ENCODE assay signal across 26 cellular contexts in the genomic region with DNA sequence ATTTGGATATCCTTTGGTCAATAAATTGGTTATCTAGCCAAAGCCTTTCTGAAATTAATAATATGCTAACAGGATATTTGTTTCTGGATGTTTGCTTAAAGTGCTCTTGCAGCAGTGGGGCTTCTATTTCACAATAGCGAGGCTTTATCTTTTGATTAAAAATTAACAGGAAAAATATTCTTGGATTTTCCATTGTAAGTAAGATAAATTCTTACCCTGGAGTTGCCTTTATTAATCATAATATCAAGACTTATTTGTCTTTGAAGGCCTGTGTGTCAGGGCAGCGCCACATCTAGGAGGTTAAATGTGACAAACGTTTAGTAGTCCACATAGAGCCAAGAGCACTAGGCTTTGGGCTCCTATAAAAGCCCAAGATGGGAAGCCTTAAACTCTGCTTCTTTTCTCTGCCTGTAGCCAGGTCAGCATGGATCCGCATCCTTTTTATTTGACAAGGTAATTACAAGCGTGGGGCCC. TPM values are rescaled to one million over a fixed set of nuclear protein-coding genes. Genes with fewer than 3 reads are reported as not detected.
DNase-seq lines count a peak whose midpoint lies in the region; TF ChIP-seq lines count a peak whose summit lies in the region.
"Had no signal": no experiment of that assay in that cellular context is flagged by ENCODE, and none has a peak within 500 bp of the region (broad histone marks: within the 10 kb centered on the region; RNA-seq: fewer than 3 reads in every experiment).

No MANE protein-coding gene starts in this region.

- H4K20me1 ChIP-seq in OCI-LY3 (ENCODE audit: insufficient read depth, low read length): peaks cover 53% of the 10 kb centered on the region
- H4K20me1 ChIP-seq in smooth muscle cell (ENCODE audit: low read depth): no peaks in the 10 kb centered on the region

- CTCF ChIA-PET in Caco-2 (lab: Charles Lee): interaction anchor here (1.4 kb wide), 1 partner anchor 73 kb away, joined by 3 read pairs; no protein-coding TSS in a partner anchor

- H3K4me1 ChIP-seq in Caco-2: peaks cover 65% of the 10 kb centered on the region
- H3K4me1 ChIP-seq in OCI-LY3 (ENCODE audit: low read length): peaks cover 82% of the 10 kb centered on the region
- peaks cover 10% of the 10 kb centered on the region for H3K4me1 ChIP-seq in smooth muscle cell (ENCODE audit: low read depth)
- H3K4me1 ChIP-seq: parathyroid adenoma had no signal

- peak overlapping the region; percentile 48 for H3K27ac Mint-ChIP-seq in Caco-2 (ENCODE audit: unreplicated experiment)
- H3K27ac Mint-ChIP-seq in osteocyte (ENCODE audit: unreplicated experiment): no peak overlapping the region
- H3K27ac Mint-ChIP-seq: memory B cell; naive thymus-derived CD4-positive, alpha-beta T cell had no signal

- H3K4me2 ChIP-seq in OCI-LY3 (ENCODE audit: low read length): peak overlapping the region; percentile 49
- H3K4me2 ChIP-seq in smooth muscle cell: no peak overlapping the region
- H3K4me2 ChIP-seq: SK-N-SH had no signal

- intact Hi-C loops in Caco-2 (cut with micrococcal nuclease; ENCODE audit: unreplicated experiment): loop anchor here (10.0 kb wide), 1 partner anchor 230 kb away; no protein-coding TSS in a partner anchor

- H3K4me3 ChIP-seq in Caco-2 (ENCODE audit: low read depth, low read length) (no peak overlapping the region), OCI-LY3 (ENCODE audit: low read length) (peak overlapping the region; percentile 13), brain microvascular endothelial cell (ENCODE audit: low read depth, low read length) (no peak overlapping the region), smooth muscle cell (no peak overlapping the region)

- H3K79me2 ChIP-seq in OCI-LY3 (ENCODE audit: low read length): peaks cover 96% of the 10 kb centered on the region
- peaks cover 38% of the 10 kb centered on the region for H3K79me2 ChIP-seq in smooth muscle cell (ENCODE audit: low read depth)
- H3K79me2 ChIP-seq: parathyroid adenoma had no signal

- H3K4me3 Mint-ChIP-seq in Caco-2 (ENCODE audit: unreplicated experiment) (no peak overlapping the region), osteocyte (ENCODE audit: unreplicated experiment) (no peak overlapping the region)
- H3K4me3 Mint-ChIP-seq: memory B cell; naive thymus-derived CD4-positive, alpha-beta T cell; T-helper 2 cell treated with Interferon-gamma antibody and Interleukin-4, amounts not matched to agents 5 μg/mL and 100 μg/mL, for 36 hours had no signal

- H3K4me1 Mint-ChIP-seq in Caco-2 (ENCODE audit: low read depth, unreplicated experiment) (peaks cover 73% of the 10 kb centered on the region), osteocyte (ENCODE audit: unreplicated experiment) (peaks cover 58% of the 10 kb centered on the region)

- H3K36me3 ChIP-seq in Caco-2 (ENCODE audit: control insufficient read depth, insufficient read depth, low read length) (peaks cover 15% of the 10 kb centered on the region), OCI-LY3 (replicated peaks; ENCODE audit: low read depth, low read length) (peaks cover 70% of the 10 kb centered on the region), brain microvascular endothelial cell (replicated peaks) (peaks cover 4% of the 10 kb centered on the region), smooth muscle cell (ENCODE audit: low read depth) (peaks cover 7% of the 10 kb centered on the region)

- peaks cover 69% of the 10 kb centered on the region for H3K36me3 Mint-ChIP-seq in Caco-2 (ENCODE audit: insufficient read depth, unreplicated experiment)
- peaks cover 21% of the 10 kb centered on the region for H3K36me3 Mint-ChIP-seq in osteocyte (ENCODE audit: unreplicated experiment)

- peak overlapping the region; percentile 94 for H3K27ac ChIP-seq in OCI-LY3 (ENCODE audit: low read length)
- H3K27ac ChIP-seq in brain microvascular endothelial cell: no peak overlapping the region
- H3K27ac ChIP-seq in smooth muscle cell (ENCODE audit: low read depth): no peak overlapping the region
- H3K27ac ChIP-seq: parathyroid adenoma had no signal

- BruUV-seq in Caco-2 (replicated peaks; lab: Mats Ljungman, UMichigan): no TSS peak

- DNase-seq in Caco-2 (no peak), islet precursor cell (peak; percentile 29), osteocyte (ENCODE audit: extremely low spot score, unreplicated experiment) (peak; percentile 13), brain microvascular endothelial cell (no peak), NCI-H524 treated with DMSO at 0.1 percent for 48 hours (lab: John Stamatoyannopoulos, UW) (no peak), G401 (ENCODE audit: low spot score) (no peak), smooth muscle cell (lab: John Stamatoyannopoulos, UW; ENCODE audit: unreplicated experiment) (no peak)
- DNase-seq: activated CD8-positive, alpha-beta memory T cell treated with anti-CD3 and anti-CD28 coated beads, Interleukin-2, amount 50 U/mL, for 48 hours; activated effector memory CD4-positive, alpha-beta T cell treated with Interleukin-2 at 50 U/mL for 16 hours; H7; kidney glomerular epithelial cell; naive thymus-derived CD4-positive, alpha-beta T cell; NCI-H1105; NCI-H2081; NCI-H446 treated with DMSO at 0.1 percent for 48 hours; RPMI8226; SK-N-SH; stimulated activated CD4-positive, alpha-beta T cell treated with anti-CD3 and anti-CD28 coated beads, Interleukin-15, amount 100 ng/mL, for 24 hours had no signal

- POLR2A ChIA-PET in Caco-2 (lab: Charles Lee): interaction anchor here (2.8 kb wide), 1 partner anchor 11 kb away, joined by 17 read pairs; a partner anchor contains a TSS

- WGBS in smooth muscle cell (ENCODE audit: low lambda C conversion rate): 87% methylated on average over 5 of the region's 5 CpGs

- no peaks in the 10 kb centered on the region for H3K9me3 ChIP-seq in Caco-2
- H3K9me3 ChIP-seq in OCI-LY3 (ENCODE audit: insufficient read depth, low read length): no peaks in the 10 kb centered on the region
- H3K9me3 ChIP-seq in smooth muscle cell (replicated peaks; ENCODE audit: low read depth): no peaks in the 10 kb centered on the region
- H3K9me3 ChIP-seq: SK-N-SH had no signal

- no peak for TF ChIP-seq CTCF in Caco-2 (IDR thresholded peaks at IDR 0.05; ENCODE audit: insufficient read depth in 1 of 2, low read depth in 1 of 2, low read length in 1 of 2, severe bottlenecking in 1 of 2, unreplicated experiment in 1 of 2)
- no peak for TF ChIP-seq CTCF in OCI-LY3 (IDR thresholded peaks at IDR 0.05; ENCODE audit: low read depth, low read length)
- no peak for TF ChIP-seq CTCF in osteocyte (IDR thresholded peaks at IDR 0.05)
- no peak for TF ChIP-seq CTCF in brain microvascular endothelial cell (IDR thresholded peaks at IDR 0.05; ENCODE audit: low read depth, low read length, missing control alignments)
- no peak for TF ChIP-seq CTCF in smooth muscle cell (IDR thresholded peaks at IDR 0.05; ENCODE audit: borderline replicate concordance, insufficient read depth, poor library complexity, severe bottlenecking)

- no peak overlapping the region for H3K9ac ChIP-seq in OCI-LY3 (ENCODE audit: low read length)
- no peak overlapping the region for H3K9ac ChIP-seq in smooth muscle cell (ENCODE audit: low read depth)
- H3K9ac ChIP-seq: parathyroid adenoma, SK-N-SH had no signal

- in situ Hi-C loops in brain microvascular endothelial cell (cut with HindIII; ENCODE audit: low pct_ligation_motif_present, low sequenced_read_pairs) (no loop called here), G401 (cut with HindIII; ENCODE audit: low sequenced_read_pairs) (no loop called here)

- H2AFZ ChIP-seq in OCI-LY3 (ENCODE audit: low read depth, low read length): no peak overlapping the region
- H2AFZ ChIP-seq in smooth muscle cell (ENCODE audit: low read depth): no peak overlapping the region
- H2AFZ ChIP-seq: parathyroid adenoma had no signal

- no peaks in the 10 kb centered on the region for H3F3A ChIP-seq in smooth muscle cell (ENCODE audit: low read depth)

- H3K9me3 Mint-ChIP-seq in Caco-2 (ENCODE audit: unreplicated experiment): no peaks in the 10 kb centered on the region
- no peaks in the 10 kb centered on the region for H3K9me3 Mint-ChIP-seq in osteocyte (ENCODE audit: unreplicated experiment)
- H3K9me3 Mint-ChIP-seq: memory B cell; T-helper 2 cell treated with Interferon-gamma antibody and Interleukin-4, amounts not matched to agents 5 μg/mL and 100 μg/mL, for 36 hours had no signal

- H3K27me3 ChIP-seq in Caco-2 (replicated peaks; ENCODE audit: control insufficient read depth, insufficient read depth, low read length) (no peaks in the 10 kb centered on the region), OCI-LY3 (ENCODE audit: low read depth, low read length) (no peaks in the 10 kb centered on the region), brain microvascular endothelial cell (replicated peaks) (no peaks in the 10 kb centered on the region), smooth muscle cell (ENCODE audit: low read depth) (no peaks in the 10 kb centered on the region)

- H3K27me3 Mint-ChIP-seq in Caco-2 (ENCODE audit: insufficient read depth, unreplicated experiment): no peaks in the 10 kb centered on the region
- no peaks in the 10 kb centered on the region for H3K27me3 Mint-ChIP-seq in osteocyte (ENCODE audit: unreplicated experiment)
- H3K27me3 Mint-ChIP-seq: memory B cell; naive thymus-derived CD4-positive, alpha-beta T cell had no signal

RNA-seq across cellular contexts. Expression of a gene that starts 5.3 kb away (rescaled TPM):
- total RNA-seq in Caco-2 (2022) (313 and 342 TPM in 2 replicates), osteocyte (58.5 and 60.5 TPM in 2 replicates), smooth muscle cell (11.2 and 12.1 TPM in 2 replicates)
- total RNA-seq in G401 (2014; rRNA removed; shearing (Covaris generic)): 69.0 and 96.3 TPM in 2 replicates
- 15.8 and 17.2 TPM in 2 replicates for polyA plus RNA-seq in smooth muscle cell

RNA-seq across cellular contexts. Expression of a gene that starts 11.0 kb away (rescaled TPM):
- total RNA-seq in Caco-2 (2022): 86.3 and 89.9 TPM in 2 replicates
- 55.3 and 61.9 TPM in 2 replicates for total RNA-seq in osteocyte
- 21.5 and 29.1 TPM in 2 replicates for total RNA-seq in G401 (2014; rRNA removed; shearing (Covaris generic))
- 49.8 and 102 TPM in 2 replicates for total RNA-seq in smooth muscle cell
- polyA plus RNA-seq in smooth muscle cell: 83.8 and 88.9 TPM in 2 replicates

RNA-seq across cellular contexts. Expression of a gene that starts 11.3 kb away (rescaled TPM):
- total RNA-seq in Caco-2 (2022) (105 and 119 TPM in 2 replicates), osteocyte (57.0 and 59.2 TPM in 2 replicates), smooth muscle cell (81.0 and 89.9 TPM in 2 replicates)
- 25.3 and 27.7 TPM in 2 replicates for total RNA-seq in G401 (2014; rRNA removed; shearing (Covaris generic))
- polyA plus RNA-seq in smooth muscle cell: 75.0 and 82.4 TPM in 2 replicates

RNA-seq across cellular contexts. Expression of a gene that starts 33.0 kb away (rescaled TPM):
- total RNA-seq in Caco-2 (2022): 257 and 265 TPM in 2 replicates
- 79.8 and 80.2 TPM in 2 replicates for total RNA-seq in osteocyte
- 200 and 227 TPM in 2 replicates for total RNA-seq in G401 (2014; rRNA removed; shearing (Covaris generic))
- 52.6 and 55.0 TPM in 2 replicates for total RNA-seq in smooth muscle cell
- polyA plus RNA-seq in smooth muscle cell: 82.9 and 83.2 TPM in 2 replicates

RNA-seq across cellular contexts. Expression of a gene that starts 40.7 kb away (rescaled TPM):
- total RNA-seq in Caco-2 (2022): not detected in 2 replicates
- total RNA-seq in osteocyte: not detected in 2 replicates
- not detected in 2 replicates for total RNA-seq in G401 (2014; rRNA removed; shearing (Covaris generic))
- not detected in 2 replicates for total RNA-seq in smooth muscle cell
- polyA plus RNA-seq in smooth muscle cell: not detected in 2 replicates
- total RNA-seq: fibroblast of lung; H7; naive thymus-derived CD4-positive, alpha-beta T cell; sciatic nerve; urinary bladder had no signal
- polyA plus RNA-seq: AG04450; fibroblast of lung; naive thymus-derived CD4-positive, alpha-beta T cell; SK-N-SH; urinary bladder had no signal

Comparison
In these comparisons a context has a peak if more than half of its experiments do, and no peak if none do; other contexts are left out.
1. DNase-seq: peak in islet precursor cell (single experiment) and osteocyte (single experiment); none in Caco-2 (0 of 2), brain microvascular endothelial cell (single experiment), NCI-H524 treated with DMSO at 0.1 percent for 48 hours (single experiment), G401 (single experiment) and smooth muscle cell (single experiment).